Comparison of ENCODE assay signal across 1 cellular context in the genomic region with DNA sequence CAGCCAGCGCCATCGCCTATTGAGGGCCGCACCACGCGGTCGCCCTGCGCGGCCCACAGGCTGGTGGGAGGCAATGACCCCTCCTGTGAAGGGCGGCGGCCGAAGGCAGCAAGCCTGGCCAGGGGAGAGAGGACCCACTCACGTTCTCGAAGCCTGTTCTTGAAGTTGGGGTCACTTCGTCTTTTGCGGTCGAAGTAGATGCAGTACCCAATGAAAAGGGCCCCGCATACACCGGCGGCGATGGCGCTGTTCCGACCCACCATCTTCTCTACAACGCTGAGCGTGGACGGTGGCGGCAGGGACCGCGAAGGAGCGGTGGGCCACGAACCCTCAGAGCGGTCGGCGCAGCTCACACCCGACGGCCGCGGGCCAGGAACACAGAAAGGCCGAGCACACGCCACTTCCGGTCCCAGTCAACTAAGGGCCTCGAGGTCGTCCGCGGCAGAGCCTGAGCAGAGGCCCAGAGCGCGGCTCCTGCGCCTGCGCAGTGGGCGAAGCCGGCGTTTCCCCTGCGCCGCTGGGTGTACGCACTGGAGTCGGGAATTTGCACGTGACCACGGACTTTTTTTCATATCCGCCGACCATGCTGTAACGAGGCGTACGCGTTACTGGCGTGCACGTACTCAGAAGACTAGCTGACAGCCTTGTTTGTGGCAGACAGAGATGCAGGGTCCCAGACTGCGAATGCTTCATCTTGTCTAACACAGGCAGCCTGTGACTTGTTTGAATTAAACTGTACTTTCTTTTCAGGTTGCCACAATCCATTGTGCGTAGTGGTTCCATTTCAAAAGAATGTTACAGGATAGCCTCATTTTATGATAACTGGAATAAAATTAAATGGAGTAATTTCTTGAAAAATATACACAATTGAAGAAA.
TF ChIP-seq lines count a peak whose summit lies in the region.

TSS of gene TOMM20 (minus strand) at position 385 of the 876 bp plus-strand sequence. CDS start at position 263, 122 bp downstream.

TF ChIP-seq in HEK293, 187 proteins besides CTCF, POLR2A, EP300 and RAD21 (continued from another document and continues in another):
- TF ChIP-seq, protein P1, sequence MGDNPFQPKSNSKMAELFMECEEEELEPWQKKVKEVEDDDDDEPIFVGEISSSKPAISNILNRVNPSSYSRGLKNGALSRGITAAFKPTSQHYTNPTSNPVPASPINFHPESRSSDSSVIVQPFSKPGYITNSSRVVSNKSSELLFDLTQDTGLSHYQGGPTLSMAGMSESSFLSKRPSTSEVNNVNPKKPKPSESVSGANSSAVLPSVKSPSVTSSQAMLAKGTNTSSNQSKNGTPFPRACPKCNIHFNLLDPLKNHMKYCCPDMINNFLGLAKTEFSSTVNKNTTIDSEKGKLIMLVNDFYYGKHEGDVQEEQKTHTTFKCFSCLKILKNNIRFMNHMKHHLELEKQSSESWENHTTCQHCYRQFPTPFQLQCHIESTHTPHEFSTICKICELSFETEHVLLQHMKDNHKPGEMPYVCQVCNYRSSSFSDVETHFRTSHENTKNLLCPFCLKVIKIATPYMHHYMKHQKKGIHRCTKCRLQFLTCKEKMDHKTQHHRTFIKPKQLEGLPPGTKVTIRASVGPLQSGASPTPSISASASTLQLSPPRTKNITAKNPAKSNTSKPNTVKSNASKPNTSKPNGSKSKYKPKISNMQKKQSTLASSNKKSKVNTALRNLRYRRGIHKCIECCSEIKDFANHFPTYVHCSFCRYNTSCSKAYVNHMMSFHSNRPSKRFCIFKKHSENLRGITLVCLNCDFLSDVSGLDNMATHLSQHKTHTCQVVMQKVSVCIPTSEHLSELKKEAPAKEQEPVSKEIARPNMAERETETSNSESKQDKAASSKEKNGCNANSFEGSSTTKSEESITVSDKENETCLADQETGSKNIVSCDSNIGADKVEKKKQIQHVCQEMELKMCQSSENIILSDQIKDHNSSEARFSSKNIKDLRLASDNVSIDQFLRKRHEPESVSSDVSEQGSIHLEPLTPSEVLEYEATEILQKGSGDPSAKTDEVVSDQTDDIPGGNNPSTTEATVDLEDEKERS (tag by site-specific recombination; IDR thresholded peaks at IDR 0.05) = 0 out of 2 replicates have a peak, but pooled peaks have one; percentile 77
- TF ChIP-seq ZNF510 (tag by site-specific recombination; IDR thresholded peaks at IDR 0.05; ENCODE audit: insufficient replicate concordance) (no peak), ZNF549 (tag by site-specific recombination; IDR thresholded peaks at IDR 0.05) (no peak), ZNF777 (tag by site-specific recombination; IDR thresholded peaks at IDR 0.05; ENCODE audit: borderline replicate concordance) (no peak), RBAK (tag by site-specific recombination; IDR thresholded peaks at IDR 0.05) (no peak), GFI1B (tag by site-specific recombination; IDR thresholded peaks at IDR 0.05) (no peak), SCRT1 (tag by site-specific recombination; IDR thresholded peaks at IDR 0.05; ENCODE audit: borderline replicate concordance) (no peak), ZBTB44 (tag by site-specific recombination; IDR thresholded peaks at IDR 0.05) (no peak), ZNF302 (tag by site-specific recombination; IDR thresholded peaks at IDR 0.05; ENCODE audit: low read depth) (no peak), SP2 (tag by site-specific recombination; IDR thresholded peaks at IDR 0.05) (peak; percentile 80), KLF10 (tag by site-specific recombination; IDR thresholded peaks at IDR 0.05) (peak; percentile 49; the same call in 1 of the 2 replicates), KLF16 (tag by site-specific recombination; IDR thresholded peaks at IDR 0.05) (peak; percentile 84; the same call in 1 of the 2 replicates), ZNF585B (tag by site-specific recombination; IDR thresholded peaks at IDR 0.05) (0 out of 2 replicates have a peak, but pooled peaks have one; percentile 19), ZNF24 (tag by site-specific recombination; IDR thresholded peaks at IDR 0.05) (peak; percentile 59; the same call in 1 of the 2 replicates), ZNF488 (tag by site-specific recombination; IDR thresholded peaks at IDR 0.05) (no peak; the same call in 1 of the 2 replicates), ZNF354C (tag by site-specific recombination; IDR thresholded peaks at IDR 0.05; ENCODE audit: borderline replicate concordance, low read depth) (no peak), ZNF132 (tag by site-specific recombination; IDR thresholded peaks at IDR 0.05; ENCODE audit: borderline replicate concordance) (no peak), ZBTB26 (tag by site-specific recombination; optimal IDR thresholded peaks at IDR 0.05) (peak; percentile 97), ZNF138 (tag by site-specific recombination; IDR thresholded peaks at IDR 0.05; ENCODE audit: borderline replicate concordance) (no peak), ZNF654 (tag by site-specific recombination; IDR thresholded peaks at IDR 0.05; ENCODE audit: low read depth) (no peak), ZNF830 (tag by site-specific recombination; IDR thresholded peaks at IDR 0.05; ENCODE audit: low read depth) (no peak), ZNF26 (tag by site-specific recombination; IDR thresholded peaks at IDR 0.05) (no peak), ZNF544 (tag by site-specific recombination; IDR thresholded peaks at IDR 0.05) (no peak), ZFP41 (tag by site-specific recombination; IDR thresholded peaks at IDR 0.05; ENCODE audit: borderline replicate concordance) (no peak), ZSCAN4 (tag by site-specific recombination; IDR thresholded peaks at IDR 0.05) (peak; percentile 56; the same call in 1 of the 2 replicates), ZSCAN30 (tag by site-specific recombination; IDR thresholded peaks at IDR 0.05) (peak; percentile 86), GLI2 (tag by site-specific recombination; IDR thresholded peaks at IDR 0.05; ENCODE audit: borderline replicate concordance, low read depth) (no peak), OVOL3 (tag by site-specific recombination; IDR thresholded peaks at IDR 0.05) (peak; percentile 18; the same call in 1 of the 2 replicates), ZNF843 (tag by site-specific recombination; IDR thresholded peaks at IDR 0.05) (peak; percentile 78; the same call in 1 of the 2 replicates), ZNF155 (tag by site-specific recombination; IDR thresholded peaks at IDR 0.05) (no peak), KLF9 (tag by site-specific recombination; IDR thresholded peaks at IDR 0.05; ENCODE audit: low read depth) (no peak), ZNF239 (tag by site-specific recombination; IDR thresholded peaks at IDR 0.05) (peak; percentile 32; the same call in 1 of the 2 replicates), ZNF670 (tag by site-specific recombination; IDR thresholded peaks at IDR 0.05; ENCODE audit: low read depth) (no peak)
- TF ChIP-seq, protein P2, sequence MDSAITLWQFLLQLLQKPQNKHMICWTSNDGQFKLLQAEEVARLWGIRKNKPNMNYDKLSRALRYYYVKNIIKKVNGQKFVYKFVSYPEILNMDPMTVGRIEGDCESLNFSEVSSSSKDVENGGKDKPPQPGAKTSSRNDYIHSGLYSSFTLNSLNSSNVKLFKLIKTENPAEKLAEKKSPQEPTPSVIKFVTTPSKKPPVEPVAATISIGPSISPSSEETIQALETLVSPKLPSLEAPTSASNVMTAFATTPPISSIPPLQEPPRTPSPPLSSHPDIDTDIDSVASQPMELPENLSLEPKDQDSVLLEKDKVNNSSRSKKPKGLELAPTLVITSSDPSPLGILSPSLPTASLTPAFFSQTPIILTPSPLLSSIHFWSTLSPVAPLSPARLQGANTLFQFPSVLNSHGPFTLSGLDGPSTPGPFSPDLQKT (IDR thresholded peaks at IDR 0.05; ENCODE audit: borderline replicate concordance, low read depth, low read length) = no peak
- TF ChIP-seq, protein P3, sequence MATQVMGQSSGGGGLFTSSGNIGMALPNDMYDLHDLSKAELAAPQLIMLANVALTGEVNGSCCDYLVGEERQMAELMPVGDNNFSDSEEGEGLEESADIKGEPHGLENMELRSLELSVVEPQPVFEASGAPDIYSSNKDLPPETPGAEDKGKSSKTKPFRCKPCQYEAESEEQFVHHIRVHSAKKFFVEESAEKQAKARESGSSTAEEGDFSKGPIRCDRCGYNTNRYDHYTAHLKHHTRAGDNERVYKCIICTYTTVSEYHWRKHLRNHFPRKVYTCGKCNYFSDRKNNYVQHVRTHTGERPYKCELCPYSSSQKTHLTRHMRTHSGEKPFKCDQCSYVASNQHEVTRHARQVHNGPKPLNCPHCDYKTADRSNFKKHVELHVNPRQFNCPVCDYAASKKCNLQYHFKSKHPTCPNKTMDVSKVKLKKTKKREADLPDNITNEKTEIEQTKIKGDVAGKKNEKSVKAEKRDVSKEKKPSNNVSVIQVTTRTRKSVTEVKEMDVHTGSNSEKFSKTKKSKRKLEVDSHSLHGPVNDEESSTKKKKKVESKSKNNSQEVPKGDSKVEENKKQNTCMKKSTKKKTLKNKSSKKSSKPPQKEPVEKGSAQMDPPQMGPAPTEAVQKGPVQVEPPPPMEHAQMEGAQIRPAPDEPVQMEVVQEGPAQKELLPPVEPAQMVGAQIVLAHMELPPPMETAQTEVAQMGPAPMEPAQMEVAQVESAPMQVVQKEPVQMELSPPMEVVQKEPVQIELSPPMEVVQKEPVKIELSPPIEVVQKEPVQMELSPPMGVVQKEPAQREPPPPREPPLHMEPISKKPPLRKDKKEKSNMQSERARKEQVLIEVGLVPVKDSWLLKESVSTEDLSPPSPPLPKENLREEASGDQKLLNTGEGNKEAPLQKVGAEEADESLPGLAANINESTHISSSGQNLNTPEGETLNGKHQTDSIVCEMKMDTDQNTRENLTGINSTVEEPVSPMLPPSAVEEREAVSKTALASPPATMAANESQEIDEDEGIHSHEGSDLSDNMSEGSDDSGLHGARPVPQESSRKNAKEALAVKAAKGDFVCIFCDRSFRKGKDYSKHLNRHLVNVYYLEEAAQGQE (tag by site-specific recombination; IDR thresholded peaks at IDR 0.05) = peak; percentile 41; the same call in 1 of the 2 replicates
- TF ChIP-seq, protein P4, sequence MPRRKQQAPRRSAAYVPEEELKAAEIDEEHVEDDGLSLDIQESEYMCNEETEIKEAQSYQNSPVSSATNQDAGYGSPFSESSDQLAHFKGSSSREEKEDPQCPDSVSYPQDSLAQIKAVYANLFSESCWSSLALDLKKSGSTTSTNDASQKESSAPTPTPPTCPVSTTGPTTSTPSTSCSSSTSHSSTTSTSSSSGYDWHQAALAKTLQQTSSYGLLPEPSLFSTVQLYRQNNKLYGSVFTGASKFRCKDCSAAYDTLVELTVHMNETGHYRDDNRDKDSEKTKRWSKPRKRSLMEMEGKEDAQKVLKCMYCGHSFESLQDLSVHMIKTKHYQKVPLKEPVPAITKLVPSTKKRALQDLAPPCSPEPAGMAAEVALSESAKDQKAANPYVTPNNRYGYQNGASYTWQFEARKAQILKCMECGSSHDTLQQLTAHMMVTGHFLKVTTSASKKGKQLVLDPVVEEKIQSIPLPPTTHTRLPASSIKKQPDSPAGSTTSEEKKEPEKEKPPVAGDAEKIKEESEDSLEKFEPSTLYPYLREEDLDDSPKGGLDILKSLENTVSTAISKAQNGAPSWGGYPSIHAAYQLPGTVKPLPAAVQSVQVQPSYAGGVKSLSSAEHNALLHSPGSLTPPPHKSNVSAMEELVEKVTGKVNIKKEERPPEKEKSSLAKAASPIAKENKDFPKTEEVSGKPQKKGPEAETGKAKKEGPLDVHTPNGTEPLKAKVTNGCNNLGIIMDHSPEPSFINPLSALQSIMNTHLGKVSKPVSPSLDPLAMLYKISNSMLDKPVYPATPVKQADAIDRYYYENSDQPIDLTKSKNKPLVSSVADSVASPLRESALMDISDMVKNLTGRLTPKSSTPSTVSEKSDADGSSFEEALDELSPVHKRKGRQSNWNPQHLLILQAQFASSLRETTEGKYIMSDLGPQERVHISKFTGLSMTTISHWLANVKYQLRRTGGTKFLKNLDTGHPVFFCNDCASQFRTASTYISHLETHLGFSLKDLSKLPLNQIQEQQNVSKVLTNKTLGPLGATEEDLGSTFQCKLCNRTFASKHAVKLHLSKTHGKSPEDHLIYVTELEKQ (tag by site-specific recombination; IDR thresholded peaks at IDR 0.05; ENCODE audit: borderline replicate concordance) = no peak; the same call in none of the 2 replicates
